In the genomic region with DNA sequence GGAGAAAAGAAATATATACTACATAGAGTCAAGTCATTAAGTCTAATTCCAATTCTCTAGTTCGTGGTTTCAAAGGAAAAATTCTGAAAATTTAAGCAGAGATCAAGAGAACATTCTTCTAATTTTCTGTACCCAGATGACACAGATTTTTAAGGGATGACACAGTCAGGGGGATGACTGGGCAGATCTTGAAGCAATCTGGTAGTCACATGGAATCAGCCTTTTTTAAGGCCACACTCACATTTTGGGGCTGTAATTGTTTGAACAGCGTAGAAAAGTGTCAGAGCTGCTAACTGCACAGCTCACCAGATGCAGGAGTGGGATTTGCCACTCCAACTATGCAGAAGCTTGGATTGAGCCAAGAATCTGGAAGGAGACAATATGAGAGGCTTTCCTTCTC, we compare ENCODE assay signal across 13 cellular contexts. TPM values are rescaled to one million over a fixed set of nuclear protein-coding genes. Genes with fewer than 3 reads are reported as not detected.
A peak's percentile ranks its signal among the peaks of the same experiment; 100 is the strongest.
DNase-seq lines count a peak whose midpoint lies in the region; ATAC-seq, FAIRE-seq and TF ChIP-seq lines count a peak whose summit lies in the region.
"Had no signal": no experiment of that assay in that cellular context is flagged by ENCODE, and none has a peak within 500 bp of the region (broad histone marks: within the 10 kb centered on the region; RNA-seq: fewer than 3 reads in every experiment).

No MANE protein-coding gene starts in this region.

- no peak for ATAC-seq in HG03159 (IDR thresholded peaks at IDR 0.05; ENCODE audit: unreplicated experiment)
- ATAC-seq: activated CD4-positive, alpha-beta T cell treated with anti-CD3 and anti-CD28 coated beads for 36 hours; activated naive CD8-positive, alpha-beta T cell treated with anti-CD3 and anti-CD28 coated beads, Interleukin-2, amount 50 U/mL, for 24 hours had no signal

- no peaks in the 10 kb centered on the region for H3K36me3 ChIP-seq in sigmoid colon

- no peak overlapping the region for H3K27ac ChIP-seq in sigmoid colon
- H3K27ac ChIP-seq: PC-9 had no signal

- FAIRE-seq in urothelium cell line (lab: Jason Lieb, UNC): no peak
- FAIRE-seq: kidney had no signal

- TF ChIP-seq EP300 in sigmoid colon (IDR thresholded peaks at IDR 0.05): no peak

- no peaks in the 10 kb centered on the region for H3K27me3 ChIP-seq in sigmoid colon

- WGBS in sigmoid colon, 2 donors: 64 to 80% methylated on average over 2 of the region's 2 CpGs

- H3K4me1 ChIP-seq in sigmoid colon: no peaks in the 10 kb centered on the region

- DNase-seq in GM04504 (ENCODE audit: low read depth) (peak; percentile 71), amniotic stem cell (lab: John Stamatoyannopoulos, UW) (peak; percentile 31), iris pigment epithelial cell (ENCODE audit: low read depth) (peak; percentile 95), urothelium cell line (ENCODE audit: low spot score) (peak; percentile 27), sigmoid colon (no peak)
- no peak for DNase-seq in stimulated activated CD4-positive, alpha-beta T cell treated with anti-CD3 and anti-CD28 coated beads, Interleukin-1b, Interleukin-23, amount 100 ng/mL, for 48 hours
- DNase-seq: activated CD4-positive, alpha-beta T cell treated with anti-CD3 and anti-CD28 coated beads for 36 hours; activated naive CD8-positive, alpha-beta T cell treated with anti-CD3 and anti-CD28 coated beads, Interleukin-2, amount 50 U/mL, for 24 hours; COR-L47; kidney; NCI-H1105 had no signal

- H3K4me3 ChIP-seq in sigmoid colon: no peak overlapping the region
- H3K4me3 ChIP-seq: PC-9 had no signal

- no peak for TF ChIP-seq CTCF in sigmoid colon (IDR thresholded peaks at IDR 0.05)

- H3K9me3 ChIP-seq in sigmoid colon: no peaks in the 10 kb centered on the region

- no peak for TF ChIP-seq POLR2A in sigmoid colon (IDR thresholded peaks at IDR 0.05)

- intact Hi-C loops in sigmoid colon (cut with DNase I): no loop called here

RNA-seq across cellular contexts. Expression of a gene that starts 20.4 kb away (rescaled TPM):
- total RNA-seq in sigmoid colon: 100 to 1,000 TPM; 169 to 289 (median 216) TPM
- 10 to 100 TPM in 1 of 3 donors, 1 to 10 TPM in 2; 6.0 to 10.1 (median 8.6) TPM for polyA plus RNA-seq in sigmoid colon

Comparison
In these comparisons a context has a peak if more than half of its experiments do, and no peak if none do; other contexts are left out.
1. DNase-seq: peak in GM04504 (single experiment), amniotic stem cell (single experiment), iris pigment epithelial cell (single experiment) and urothelium cell line (single experiment); none in stimulated activated CD4-positive, alpha-beta T cell treated with anti-CD3 and anti-CD28 coated beads, Interleukin-1b, Interleukin-23, amount 100 ng/mL, for 48 hours (single experiment) and sigmoid colon (single experiment).